27 cellular contexts compared by ENCODE assay signal in genomic region chr7:73984481-73985205, GRCh38. TPM values are rescaled to one million over a fixed set of nuclear protein-coding genes. Genes with fewer than 3 reads are reported as not detected.
A peak's percentile ranks its signal among the peaks of the same experiment; 100 is the strongest.
DNase-seq lines count a peak whose midpoint lies in the region; ATAC-seq, FAIRE-seq and TF ChIP-seq lines count a peak whose summit lies in the region.
"Had no signal": no experiment of that assay in that cellular context is flagged by ENCODE, and none has a peak within 500 bp of the region (broad histone marks: within the 10 kb centered on the region; RNA-seq: fewer than 3 reads in every experiment).

No MANE protein-coding gene starts in this region.

- H3K14ac ChIP-seq in IMR-90 (replicated peaks; ENCODE audit: low read depth, low read length): no peak overlapping the region

- no peak overlapping the region for H3K4me3 Mint-ChIP-seq in Caco-2 (ENCODE audit: unreplicated experiment)
- H3K4me3 Mint-ChIP-seq: CD4-positive, alpha-beta T cell; H9; HFFc6 had no signal

- peak overlapping the region; percentile 6; the same call in 1 of the 2 replicates for H2BK20ac ChIP-seq in IMR-90 (ENCODE audit: low read depth, low read length)

- H3K4me1 ChIP-seq in Caco-2 (no peaks in the 10 kb centered on the region), IMR-90 (ENCODE audit: control insufficient read depth, insufficient read depth, low read length) (peaks cover 7% of the 10 kb centered on the region; the same call in 1 of the 2 replicates), kidney (ENCODE audit: control insufficient read depth in 1 of 2, insufficient read depth in 1 of 2, low read depth in 1 of 2, low read length in 2 of 2) (no peaks in the 10 kb centered on the region), spleen (peaks cover 0 to 2% (median 0%) of the 10 kb centered on the region in 6 donors), BE2C (no peaks in the 10 kb centered on the region)

- H3K36me3 ChIP-seq in Caco-2 (ENCODE audit: control insufficient read depth, insufficient read depth, low read length): no peaks in the 10 kb centered on the region
- H3K36me3 ChIP-seq in IMR-90 (ENCODE audit: control insufficient read depth, insufficient read depth, low read length): no peaks in the 10 kb centered on the region
- no peaks in the 10 kb centered on the region for H3K36me3 ChIP-seq in kidney (ENCODE audit: control insufficient read depth in 1 of 2, insufficient read depth in 2 of 2, low read length in 2 of 2)
- H3K36me3 ChIP-seq in spleen: no peaks in the 10 kb centered on the region
- H3K36me3 ChIP-seq in BE2C: no peaks in the 10 kb centered on the region
- H3K36me3 ChIP-seq: BLaER1 had no signal

- TF ChIP-seq RAD21 in IMR-90 (IDR thresholded peaks at IDR 0.05; ENCODE audit: low read length): no peak

- intact Hi-C loops in Caco-2 (cut with micrococcal nuclease; ENCODE audit: unreplicated experiment): no loop called here
- intact Hi-C loops in IMR-90 (cut with micrococcal nuclease): no loop called here
- intact Hi-C loops in kidney (cut with DNase I): no loop called here
- intact Hi-C loops in spleen (cut with DNase I; ENCODE audit: low total_unique reads): no loop called here

- H3K9me3 Mint-ChIP-seq in Caco-2 (ENCODE audit: unreplicated experiment): no peaks in the 10 kb centered on the region
- H3K9me3 Mint-ChIP-seq: CD4-positive, alpha-beta T cell; H9; HFFc6 had no signal

- no peak overlapping the region for H4K5ac ChIP-seq in IMR-90 (ENCODE audit: low read depth, low read length)

- no peak overlapping the region for H3K23ac ChIP-seq in IMR-90 (ENCODE audit: low read depth, low read length)

- dilution Hi-C loops in IMR-90 (cut with HindIII; ENCODE audit: low sequenced_read_pairs, unreplicated experiment): no loop called here

- H3K27ac Mint-ChIP-seq in Caco-2 (ENCODE audit: unreplicated experiment): peak overlapping the region; percentile 13
- H3K27ac Mint-ChIP-seq: CD4-positive, alpha-beta T cell; H9; HFFc6 had no signal

- 0 out of 2 replicates have a peak overlapping the region, but pooled peaks have one; percentile 4 for H2BK120ac ChIP-seq in IMR-90 (ENCODE audit: low read depth, low read length)

- H4K91ac ChIP-seq in IMR-90 (ENCODE audit: insufficient read depth, low read depth, low read length): no peak overlapping the region; the same call in 1 of the 2 replicates

- no peak overlapping the region for H2BK15ac ChIP-seq in IMR-90 (ENCODE audit: low read depth, low read length)

- WGBS in IMR-90 (ENCODE audit: extremely low coverage in 2 of 2, insufficient read length in 1 of 2), 2 experiments: 92% methylated on average over 9 of the region's 19 CpGs; no CpG with 5 or more reads in 1 of the 2 experiments
- 83 to 89% (median 87%) methylated on average over 18 to 19 of the region's 19 CpGs for WGBS in spleen, 5 donors

- ATAC-seq in IMR-90 (ENCODE audit: low read depth) (no peak), HG02840 (IDR thresholded peaks at IDR 0.05; ENCODE audit: low FRiP score, unreplicated experiment) (no peak)

- H3K56ac ChIP-seq in IMR-90 (ENCODE audit: extremely low read depth, insufficient read depth, low read length): no peak overlapping the region

- H4K8ac ChIP-seq in IMR-90 (ENCODE audit: low read depth in 2 of 2, low read length in 2 of 2): no peak overlapping the region

- no peaks in the 10 kb centered on the region for H3K9me3 ChIP-seq in Caco-2
- H3K9me3 ChIP-seq in IMR-90 (ENCODE audit: control insufficient read depth, insufficient read depth, low read length): no peaks in the 10 kb centered on the region
- no peaks in the 10 kb centered on the region for H3K9me3 ChIP-seq in kidney (ENCODE audit: control insufficient read depth in 1 of 2, low read length in 2 of 2)
- no peaks in the 10 kb centered on the region for H3K9me3 ChIP-seq in spleen
- H3K9me3 ChIP-seq in BE2C: no peaks in the 10 kb centered on the region
- H3K9me3 ChIP-seq: BLaER1 had no signal

- H2AFZ ChIP-seq in IMR-90 (replicated peaks; ENCODE audit: low read length, poor library complexity): no peak overlapping the region
- H2AFZ ChIP-seq: GM23248, PC-9 had no signal

- peak overlapping the region; percentile 93 for H2AK5ac ChIP-seq in IMR-90 (ENCODE audit: low read depth, low read length)

- TF ChIP-seq CTCF in Caco-2 (IDR thresholded peaks at IDR 0.05; ENCODE audit: insufficient read depth in 1 of 2, low read depth in 1 of 2, low read length in 1 of 2, severe bottlenecking in 1 of 2, unreplicated experiment in 1 of 2) (no peak), IMR-90 (conservative IDR thresholded peaks at IDR 0.05; ENCODE audit: low read depth, low read length) (no peak), kidney (IDR thresholded peaks at IDR 0.05; ENCODE audit: borderline replicate concordance, extremely low read depth, insufficient read depth) (no peak), spleen (IDR thresholded peaks at IDR 0.05 in 8 of 11, conservative IDR thresholded peaks at IDR 0.05 in 3 of 11) (no peak), BE2C (IDR thresholded peaks at IDR 0.05; ENCODE audit: low read depth, low read length) (no peak)

- in situ Hi-C loops in IMR-90 (cut with MboI; ENCODE audit: low sequenced_read_pairs): no loop called here

- no peaks in the 10 kb centered on the region for H4K20me1 ChIP-seq in IMR-90 (ENCODE audit: insufficient read depth, low read length)
- H4K20me1 ChIP-seq: BLaER1 had no signal

- no peaks in the 10 kb centered on the region for H3K27me3 ChIP-seq in Caco-2 (replicated peaks; ENCODE audit: control insufficient read depth, insufficient read depth, low read length)
- H3K27me3 ChIP-seq in IMR-90 (ENCODE audit: control insufficient read depth, insufficient read depth, low read length): no peaks in the 10 kb centered on the region
- H3K27me3 ChIP-seq in spleen (replicated peaks in 1 of 7): no peaks in the 10 kb centered on the region
- H3K27me3 ChIP-seq in BE2C: peaks cover 4% of the 10 kb centered on the region; the same call in 1 of the 2 replicates
- H3K27me3 ChIP-seq: BLaER1 had no signal

- POLR2A ChIA-PET in Caco-2 (lab: Charles Lee) (no interaction called here), IMR-90 (lab: Charles Lee; ENCODE audit: unreplicated experiment) (no interaction called here)

- H3K9ac ChIP-seq in IMR-90 (ENCODE audit: low read depth, low read length) (no peak overlapping the region), kidney (ENCODE audit: low read length in 2 of 2) (no peak overlapping the region)
- H3K9ac ChIP-seq: BLaER1, GM23248 had no signal

- no peak overlapping the region for H3K27ac ChIP-seq in IMR-90 (ENCODE audit: insufficient read depth, low read length)
- H3K27ac ChIP-seq in kidney (ENCODE audit: low read depth in 2 of 2, low read length in 2 of 2): no peak overlapping the region
- no peak overlapping the region for H3K27ac ChIP-seq in spleen
- H3K27ac ChIP-seq: BLaER1, GM23248, PC-9 had no signal

- H3K9me1 ChIP-seq in IMR-90 (ENCODE audit: insufficient read depth, low read length): no peaks in the 10 kb centered on the region

- no peaks in the 10 kb centered on the region for H3K36me3 Mint-ChIP-seq in Caco-2 (ENCODE audit: insufficient read depth, unreplicated experiment)

- BruUV-seq in Caco-2 (replicated peaks; lab: Mats Ljungman, UMichigan) (no TSS peak), IMR-90 (replicated peaks; lab: Mats Ljungman, UMichigan) (no TSS peak)

- no peaks in the 10 kb centered on the region for H3K79me1 ChIP-seq in IMR-90 (ENCODE audit: low read depth in 1 of 2, low read length in 2 of 2)

- no peak overlapping the region for H3K18ac ChIP-seq in IMR-90 (ENCODE audit: low read depth, low read length)

- H3K4me3 ChIP-seq in Caco-2 (ENCODE audit: low read depth, low read length) (no peak overlapping the region), IMR-90 (ENCODE audit: insufficient read depth, low read depth, low read length) (no peak overlapping the region), kidney (ENCODE audit: low read length in 2 of 2) (no peak overlapping the region), spleen (no peak overlapping the region), BE2C (ENCODE audit: low read depth, low read length) (no peak overlapping the region)
- H3K4me3 ChIP-seq: BLaER1, GM23248, PC-9 had no signal

- peaks cover 6% of the 10 kb centered on the region for H3K4me1 Mint-ChIP-seq in Caco-2 (ENCODE audit: low read depth, unreplicated experiment)

- no peak for FAIRE-seq in kidney (lab: Jason Lieb, UNC)
- FAIRE-seq: GM12891 had no signal

- no peak overlapping the region for H2AK9ac ChIP-seq in IMR-90 (replicated peaks; ENCODE audit: low read depth, low read length, poor library complexity)

- no peaks in the 10 kb centered on the region for H3K27me3 Mint-ChIP-seq in Caco-2 (ENCODE audit: insufficient read depth, unreplicated experiment)

- H2BK5ac ChIP-seq in IMR-90 (ENCODE audit: low read depth, low read length, poor library complexity, severe bottlenecking): no peak overlapping the region

- no peak overlapping the region for H3K4ac ChIP-seq in IMR-90 (ENCODE audit: low read depth, low read length)

- CTCF ChIA-PET in Caco-2 (lab: Charles Lee): interaction anchor here (0.6 to 0.7 kb wide), 2 partner anchors 11 to 41 kb away, joined by 5 read pairs; no protein-coding TSS in a partner anchor
- CTCF ChIA-PET in IMR-90 (lab: Yijun Ruan, JAX): interaction anchor here (0.6 kb wide), 1 partner anchor 189 kb away, joined by 3 read pairs; no protein-coding TSS in a partner anchor

- H3K4me2 ChIP-seq in IMR-90 (ENCODE audit: low read depth, low read length): no peak overlapping the region
- H3K4me2 ChIP-seq: BLaER1, PC-9 had no signal

- DNase-seq in Caco-2: no peak
- no peak for DNase-seq in IMR-90
- peak; percentile 32 for DNase-seq in kidney
- DNase-seq in spleen: peak; percentile 47
- no peak for DNase-seq in NCI-H1048 (lab: John Stamatoyannopoulos, UW)
- no peak for DNase-seq in BE2C
- DNase-seq: CD4-positive, alpha-beta T cell; COR-L47; DMS 273 treated with DMSO at 0.1 percent for 48 hours; DND-41; GM23248; H9; HFFc6; KBM-7; MM.1S; NCI-H1092; NCI-H1436; NCI-H187 treated with DMSO at 0.1 percent for 48 hours; NCI-H2227 treated with DMSO at 0.1 percent for 48 hours; NCI-H510A treated with DMSO at 0.1 percent for 48 hours; NCI-H748 treated with DMSO at 0.1 percent for 48 hours; PC-9; RPMI8226; SIG-M5 had no signal

- no peak for TF ChIP-seq POLR2A in IMR-90 (IDR thresholded peaks at IDR 0.05; ENCODE audit: low read depth, low read length)
- TF ChIP-seq POLR2A in spleen (IDR thresholded peaks at IDR 0.05): no peak

TF ChIP-seq in IMR-90, 13 proteins besides CTCF, POLR2A, EP300 and RAD21 (continues in another document):
- TF ChIP-seq RFX5 (IDR thresholded peaks at IDR 0.05; ENCODE audit: low read depth, low read length) (no peak), RCOR1 (IDR thresholded peaks at IDR 0.05; ENCODE audit: insufficient replicate concordance, low read length) (no peak)

RNA-seq across cellular contexts. Expression of gene ELN, which starts 43.3 kb away (rescaled TPM):
- total RNA-seq in Caco-2 (2022) (not detected in 2 replicates), IMR-90 (2012; rRNA removed) (1.9 and 2.2 TPM in 2 replicates), kidney (44.8 TPM), spleen (10 to 100 TPM; 11.7 to 94.7 (median 38.6) TPM)
- polyA plus RNA-seq in IMR-90 (2012; rRNA removed) (14.3 and 15.3 TPM in 2 replicates), kidney (ENCODE audit: insufficient read depth, low read depth, low replicate concordance) (14.9 TPM), spleen (10 to 100 TPM; 11.1 to 65.9 (median 24.7) TPM)
- 9.6 and 12.3 TPM in 2 replicates for polyA plus RNA-seq in IMR-90 (2012; cell fraction: cytosol; rRNA removed)
- 5.9 and 15.2 TPM in 2 replicates for polyA plus RNA-seq in IMR-90 (2012; cell fraction: nucleus; rRNA removed; ENCODE audit: low replicate concordance)
- 35.3 TPM for polyA plus RNA-seq in BE2C (2012; ENCODE audit: insufficient read depth, insufficient read length, low read depth)
- total RNA-seq: CD4-positive, alpha-beta T cell had no signal

Comparison
In these comparisons a context has a peak if more than half of its experiments do, and no peak if none do; other contexts are left out.
1. DNase-seq: peak in kidney (single experiment) and spleen (single experiment); none in Caco-2 (0 of 2), IMR-90 (single experiment), NCI-H1048 (single experiment) and BE2C (single experiment).